Comparison of ENCODE assay signal across 1 cellular context in genomic region chr20:45320948-45321595, GRCh38.
A peak's percentile ranks its signal among the peaks of the same experiment; 100 is the strongest.
TF ChIP-seq lines count a peak whose summit lies in the region.

No MANE protein-coding gene starts in this region.

TF ChIP-seq in GM12878, 131 proteins besides CTCF, POLR2A, EP300 and RAD21:
- TF ChIP-seq IKZF2 (IDR thresholded peaks at IDR 0.05) = peak; percentile 35 to 55; a peak in 3 of 4 replicates
- TF ChIP-seq ZNF384 (IDR thresholded peaks at IDR 0.05; ENCODE audit: borderline replicate concordance, low read depth, low read length) = peak; percentile 62; the same call in 1 of the 2 replicates
- peak; percentile 74; the same call in 1 of the 2 replicates for TF ChIP-seq ZNF217 (IDR thresholded peaks at IDR 0.05)
- TF ChIP-seq POU2F2 (IDR thresholded peaks at IDR 0.05; ENCODE audit: borderline replicate concordance, low read depth, low read length) = no peak
- no peak for TF ChIP-seq MEF2A (IDR thresholded peaks at IDR 0.05; ENCODE audit: insufficient read depth, low read depth, low read length)
- peak in 1 of 2 experiments; percentile 58; a peak in 1 of 4 replicates for TF ChIP-seq ETV6 (conservative IDR thresholded peaks at IDR 0.05 in 1 of 2, IDR thresholded peaks at IDR 0.05 in 1 of 2; ENCODE audit: borderline replicate concordance in 1 of 2, low read depth in 1 of 2)
- TF ChIP-seq MEF2B (IDR thresholded peaks at IDR 0.05; ENCODE audit: partially characterized antibody, poor library complexity, severe bottlenecking) = peak; percentile 15
- TF ChIP-seq RUNX3 (IDR thresholded peaks at IDR 0.05; ENCODE audit: low read length) = peak; percentile 52
- TF ChIP-seq, protein P1, sequence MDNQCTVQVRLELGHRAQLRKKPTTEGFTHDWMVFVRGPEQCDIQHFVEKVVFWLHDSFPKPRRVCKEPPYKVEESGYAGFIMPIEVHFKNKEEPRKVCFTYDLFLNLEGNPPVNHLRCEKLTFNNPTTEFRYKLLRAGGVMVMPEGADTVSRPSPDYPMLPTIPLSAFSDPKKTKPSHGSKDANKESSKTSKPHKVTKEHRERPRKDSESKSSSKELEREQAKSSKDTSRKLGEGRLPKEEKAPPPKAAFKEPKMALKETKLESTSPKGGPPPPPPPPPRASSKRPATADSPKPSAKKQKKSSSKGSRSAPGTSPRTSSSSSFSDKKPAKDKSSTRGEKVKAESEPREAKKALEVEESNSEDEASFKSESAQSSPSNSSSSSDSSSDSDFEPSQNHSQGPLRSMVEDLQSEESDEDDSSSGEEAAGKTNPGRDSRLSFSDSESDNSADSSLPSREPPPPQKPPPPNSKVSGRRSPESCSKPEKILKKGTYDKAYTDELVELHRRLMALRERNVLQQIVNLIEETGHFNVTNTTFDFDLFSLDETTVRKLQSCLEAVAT (IDR thresholded peaks at IDR 0.05) = peak; percentile 68; the same call in 1 of the 2 replicates
- TF ChIP-seq SMARCA5 (IDR thresholded peaks at IDR 0.05) = peak; percentile 76
- TF ChIP-seq HDAC6 (IDR thresholded peaks at IDR 0.05; ENCODE audit: unreplicated experiment) = no peak
- TF ChIP-seq SPI1 (IDR thresholded peaks at IDR 0.05; ENCODE audit: borderline replicate concordance, insufficient read depth, low read depth, low read length) = peak; percentile 94
- TF ChIP-seq, protein P2, sequence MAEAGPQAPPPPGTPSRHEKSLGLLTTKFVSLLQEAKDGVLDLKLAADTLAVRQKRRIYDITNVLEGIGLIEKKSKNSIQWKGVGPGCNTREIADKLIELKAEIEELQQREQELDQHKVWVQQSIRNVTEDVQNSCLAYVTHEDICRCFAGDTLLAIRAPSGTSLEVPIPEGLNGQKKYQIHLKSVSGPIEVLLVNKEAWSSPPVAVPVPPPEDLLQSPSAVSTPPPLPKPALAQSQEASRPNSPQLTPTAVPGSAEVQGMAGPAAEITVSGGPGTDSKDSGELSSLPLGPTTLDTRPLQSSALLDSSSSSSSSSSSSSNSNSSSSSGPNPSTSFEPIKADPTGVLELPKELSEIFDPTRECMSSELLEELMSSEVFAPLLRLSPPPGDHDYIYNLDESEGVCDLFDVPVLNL (IDR thresholded peaks at IDR 0.05; ENCODE audit: low read depth, low read length) = no peak
- peak; percentile 81 for TF ChIP-seq DPF2 (IDR thresholded peaks at IDR 0.05)
- TF ChIP-seq IKZF1 (conservative IDR thresholded peaks at IDR 0.05) = peak; percentile 71
- no peak for TF ChIP-seq CREB1 (IDR thresholded peaks at IDR 0.05; ENCODE audit: low read depth)
TF ChIP-seq in GM12878: peak in this region for 11.
